Comparison of ENCODE assay signal across 14 cellular contexts in genomic region chr21:45536301-45537081, GRCh38. TPM values are rescaled to one million over a fixed set of nuclear protein-coding genes. Genes with fewer than 3 reads are reported as not detected.
DNase-seq lines count a peak whose midpoint lies in the region; ATAC-seq and TF ChIP-seq lines count a peak whose summit lies in the region.
"Had no signal": no experiment of that assay in that cellular context is flagged by ENCODE, and none has a peak within 500 bp of the region (broad histone marks: within the 10 kb centered on the region; RNA-seq: fewer than 3 reads in every experiment).

No MANE protein-coding gene starts in this region.

- intact Hi-C loops in sciatic nerve (cut with DNase I), result loop anchor here (10.0 kb wide), 1 partner anchor 52 kb away; no protein-coding TSS in a partner anchor

- no peak overlapping the region for H3K4me3 ChIP-seq in WERI-Rb-1 (ENCODE audit: low read depth, low read length)

- TF ChIP-seq CTCF in WERI-Rb-1 (IDR thresholded peaks at IDR 0.05; ENCODE audit: low read depth, low read length), result no peak

- H3K27ac ChIP-seq in WERI-Rb-1, result peak overlapping the region; percentile 86
- H3K27ac ChIP-seq: 22Rv1 had no signal

- peak; percentile 9 for DNase-seq in activated CD4-positive, CD25-positive, alpha-beta regulatory T cell treated with anti-CD3 and anti-CD28 coated beads, Interleukin-2, amount 50 U/mL, for 72 hours
- peak; percentile 95 for DNase-seq in WERI-Rb-1
- peak; percentile 50 for DNase-seq in islet precursor cell
- peak; percentile 56 for DNase-seq in sciatic nerve (ENCODE audit: low spot score)
- DNase-seq in NCI-H526 treated with DMSO at 0.1 percent for 48 hours (lab: John Stamatoyannopoulos, UW), result no peak
- DNase-seq: activated CD4-positive, CD25-positive, alpha-beta regulatory T cell; activated gamma-delta T cell; cerebellar nuclear complex; HCEC 1CT had no signal

- no peak for ATAC-seq in activated CD4-positive, CD25-positive, alpha-beta regulatory T cell treated with anti-CD3 and anti-CD28 coated beads, Interleukin-2, amount 50 U/mL, for 24 hours
- no peak for ATAC-seq in sciatic nerve
- no peak for ATAC-seq in GM18498 (IDR thresholded peaks at IDR 0.05; ENCODE audit: unreplicated experiment)
- ATAC-seq in HG03045 (IDR thresholded peaks at IDR 0.05; ENCODE audit: unreplicated experiment), result no peak
- ATAC-seq: esophagus mucosa had no signal

- H3K9me3 ChIP-seq in WERI-Rb-1 (ENCODE audit: severe bottlenecking), result no peaks in the 10 kb centered on the region

- H3K27me3 ChIP-seq in WERI-Rb-1 (ENCODE audit: insufficient read depth, low read depth, severe bottlenecking), result no peaks in the 10 kb centered on the region

- peaks cover 60% of the 10 kb centered on the region for H3K36me3 ChIP-seq in WERI-Rb-1

RNA-seq across cellular contexts. Expression of gene SLC19A1, which starts 5.7 kb away (rescaled TPM):
- 10.2 TPM for total RNA-seq in sciatic nerve
